Comparison of ENCODE assay signal across 1 cellular context in the genomic region with DNA sequence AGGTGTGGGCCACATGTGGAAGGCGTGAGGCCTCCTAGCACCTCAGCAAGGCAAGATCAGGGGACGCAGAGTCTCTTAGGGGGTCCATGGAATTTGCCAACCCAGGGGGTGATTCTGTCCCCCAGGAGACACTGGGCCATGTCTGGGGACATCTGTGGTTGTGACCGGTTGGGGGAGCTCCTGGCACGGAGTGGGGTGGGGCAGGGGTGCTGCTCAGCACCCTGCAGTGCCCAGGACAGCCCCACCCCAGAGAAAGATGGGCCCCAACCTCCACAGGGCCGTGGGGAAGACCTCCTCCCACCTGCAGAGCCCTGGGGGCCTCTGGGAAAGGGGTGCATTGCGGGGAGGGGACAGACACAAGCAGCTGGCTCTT.
TF ChIP-seq lines count a peak whose summit lies in the region.

No MANE protein-coding gene starts in this region.

TF ChIP-seq in HepG2, 621 proteins besides CTCF, POLR2A, EP300 and RAD21:
- peak; percentile 63; the same call in 1 of the 2 replicates for TF ChIP-seq ZNF326 (CRISPR knock-in tag; IDR thresholded peaks at IDR 0.05; ENCODE audit: borderline replicate concordance)
- no peak for TF ChIP-seq FOSL2 (CRISPR knock-in tag; IDR thresholded peaks at IDR 0.05)
- TF ChIP-seq TP53 (CRISPR knock-in tag; conservative IDR thresholded peaks at IDR 0.05) = no peak
- TF ChIP-seq SIN3A (IDR thresholded peaks at IDR 0.05; ENCODE audit: borderline replicate concordance, low read depth, low read length) = 0 out of 2 replicates have a peak, but pooled peaks have one; percentile 18
- TF ChIP-seq XRCC5 (optimal IDR thresholded peaks at IDR 0.05; ENCODE audit: low read length) = peak; percentile 44
- TF ChIP-seq ARNT2 (CRISPR knock-in tag; IDR thresholded peaks at IDR 0.05; ENCODE audit: low read depth) = no peak
